Comparison of ENCODE assay signal across 25 cellular contexts in the genomic region with DNA sequence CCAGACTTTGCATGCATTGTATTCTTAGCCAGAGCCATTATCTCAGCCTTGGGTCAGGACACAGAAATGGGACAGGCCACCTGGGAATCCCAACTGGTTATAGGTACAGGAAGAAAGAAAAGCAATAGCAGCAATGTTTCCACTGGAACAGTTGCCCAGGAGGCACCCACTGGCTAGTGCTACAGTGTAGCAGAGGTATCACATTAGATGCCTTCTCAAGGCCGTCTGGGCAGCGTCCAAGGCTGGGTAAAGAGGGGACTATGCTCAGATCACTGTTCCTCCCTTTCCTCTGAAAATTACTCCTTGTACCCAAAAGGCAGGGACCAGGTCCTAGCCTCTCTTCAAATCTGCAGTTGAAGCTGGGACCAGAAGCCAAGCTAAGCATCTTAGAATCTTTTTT. TPM values are rescaled to one million over a fixed set of nuclear protein-coding genes. Genes with fewer than 3 reads are reported as not detected.
DNase-seq lines count a peak whose midpoint lies in the region; ATAC-seq, FAIRE-seq and TF ChIP-seq lines count a peak whose summit lies in the region.
"Had no signal": no experiment of that assay in that cellular context is flagged by ENCODE, and none has a peak within 500 bp of the region (broad histone marks: within the 10 kb centered on the region; RNA-seq: fewer than 3 reads in every experiment).

No MANE protein-coding gene starts in this region.

- DNase-seq in CD4-positive, CD25-positive, alpha-beta regulatory T cell: no peak
- DNase-seq in T-cell (no peak), posterior vena cava (ENCODE audit: low spot score) (peak; percentile 18), HUDEP-2 (lab: John Stamatoyannopoulos, UW; ENCODE audit: unreplicated experiment in 76 of 76) (no peak), urothelium cell line (ENCODE audit: low spot score) (no peak)
- DNase-seq: C1 segment of cervical spinal cord, DMS53, H9, IMR-90, KG1, MG63, NCI-H1105 treated with DMSO at 0.1 percent for 48 hours, NCI-H146, NCI-H1930, NCI-H446, NCI-H524 treated with DMSO at 0.1 percent for 48 hours, NCI-H774, PC-3, Right ventricle myocardium superior had no signal

- peaks cover 26% of the 10 kb centered on the region for H3K4me1 ChIP-seq in CD4-positive, CD25-positive, alpha-beta regulatory T cell (ENCODE audit: control insufficient read depth, insufficient read depth, low read length, poor library complexity, severe bottlenecking)

- peaks cover 18% of the 10 kb centered on the region for H3K36me3 ChIP-seq in CD4-positive, CD25-positive, alpha-beta regulatory T cell (ENCODE audit: control insufficient read depth, insufficient read depth, low read length)

- FAIRE-seq in urothelium cell line (lab: Jason Lieb, UNC): no peak
- FAIRE-seq: A204.1, D721Med, GM18507 had no signal

- ATAC-seq in CD4-positive, CD25-positive, alpha-beta regulatory T cell (ENCODE audit: low read depth in 2 of 2): no peak
- ATAC-seq in T-cell (replicated peaks in 1 of 4): no peak
- ATAC-seq in GM21447 (IDR thresholded peaks at IDR 0.05; ENCODE audit: unreplicated experiment): no peak
- ATAC-seq: GM23338, PC-3 had no signal

- H3K4me3 ChIP-seq in CD4-positive, CD25-positive, alpha-beta regulatory T cell (ENCODE audit: low read depth, low read length): no peak overlapping the region
- H3K4me3 ChIP-seq: GM23338, MG63 had no signal

- CTCF ChIA-PET in T-cell (lab: Charles Lee): interaction anchor here in 1 of 2 donors (0.6 to 1.3 kb wide), 2 partner anchors 21 to 373 kb away, joined by 3 to 4 read pairs; no protein-coding TSS in a partner anchor

- H3K27ac Mint-ChIP-seq in CD4-positive, CD25-positive, alpha-beta regulatory T cell: peak overlapping the region in 2 of 3 donors; percentile 31 to 77
- H3K27ac Mint-ChIP-seq in T-cell: peak overlapping the region; percentile 28 to 56
- H3K27ac Mint-ChIP-seq: GM23338 had no signal

- H3K27me3 ChIP-seq in CD4-positive, CD25-positive, alpha-beta regulatory T cell (ENCODE audit: control insufficient read depth, insufficient read depth, low read length): no peaks in the 10 kb centered on the region
- H3K27me3 ChIP-seq: MG63 had no signal

- H3K27me3 Mint-ChIP-seq in CD4-positive, CD25-positive, alpha-beta regulatory T cell: no peaks in the 10 kb centered on the region
- no peaks in the 10 kb centered on the region for H3K27me3 Mint-ChIP-seq in T-cell

- TF ChIP-seq CTCF in 22Rv1 (IDR thresholded peaks at IDR 0.05): no peak

- H3K4me3 Mint-ChIP-seq in CD4-positive, CD25-positive, alpha-beta regulatory T cell: peak overlapping the region in 1 of 4 donors; percentile 27
- H3K4me3 Mint-ChIP-seq in T-cell: no peak overlapping the region
- H3K4me3 Mint-ChIP-seq: GM23338 had no signal

- peaks cover 0 to 1% (median 0%) of the 10 kb centered on the region in 7 donors for H3K9me3 Mint-ChIP-seq in CD4-positive, CD25-positive, alpha-beta regulatory T cell
- no peaks in the 10 kb centered on the region for H3K9me3 Mint-ChIP-seq in T-cell

- POLR2A ChIA-PET in T-cell (lab: Charles Lee): interaction anchor here (0.6 kb wide), 2 partner anchors 20 to 43 kb away, joined by 3 to 17 read pairs; no protein-coding TSS in a partner anchor

- peaks cover 19% of the 10 kb centered on the region for H3K36me3 Mint-ChIP-seq in CD4-positive, CD25-positive, alpha-beta regulatory T cell
- peaks cover 8% of the 10 kb centered on the region for H3K36me3 Mint-ChIP-seq in T-cell

- peak overlapping the region; percentile 100 for H3K27ac ChIP-seq in 22Rv1
- H3K27ac ChIP-seq in CD4-positive, CD25-positive, alpha-beta regulatory T cell (ENCODE audit: insufficient read depth, low read length, poor library complexity, severe bottlenecking): no peak overlapping the region

- intact Hi-C loops in posterior vena cava (cut with DNase I): no loop called here

- H3K4me1 Mint-ChIP-seq in CD4-positive, CD25-positive, alpha-beta regulatory T cell: peaks cover 15 to 43% (median 27%) of the 10 kb centered on the region in 4 donors
- H3K4me1 Mint-ChIP-seq in T-cell: peaks cover 35 to 55% (median 45%) of the 10 kb centered on the region in 3 donors

- no peaks in the 10 kb centered on the region for H3K9me3 ChIP-seq in CD4-positive, CD25-positive, alpha-beta regulatory T cell (ENCODE audit: control insufficient read depth in 2 of 2, low read length in 2 of 2)
- H3K9me3 ChIP-seq: MG63 had no signal

RNA-seq across cellular contexts. Expression of a gene that starts 2.6 kb away (rescaled TPM):
- 2.5 TPM for total RNA-seq in CD4-positive, CD25-positive, alpha-beta regulatory T cell
- polyA plus RNA-seq in CD4-positive, CD25-positive, alpha-beta regulatory T cell: 1 to 10 TPM in 3 of 4 donors, under 1 TPM in 1; 0.90 to 5.4 (median 3.3) TPM
- total RNA-seq in T-cell (1 to 10 TPM; 3.3 to 9.0 (median 6.3) TPM), posterior vena cava (1 to 10 TPM; 3.2 to 5.3 TPM)

RNA-seq across cellular contexts. Expression of a gene that starts 7.0 kb away (rescaled TPM):
- 15.8 TPM for total RNA-seq in CD4-positive, CD25-positive, alpha-beta regulatory T cell
- polyA plus RNA-seq in CD4-positive, CD25-positive, alpha-beta regulatory T cell: 10 to 100 TPM; 30.4 to 42.1 (median 35.8) TPM
- total RNA-seq in T-cell: 10 to 100 TPM; 15.1 to 22.0 (median 16.4) TPM
- total RNA-seq in posterior vena cava: 10 to 100 TPM; 76.5 to 79.5 TPM

RNA-seq across cellular contexts. Expression of a gene that starts 7.1 kb away (rescaled TPM):
- 93.8 TPM for total RNA-seq in CD4-positive, CD25-positive, alpha-beta regulatory T cell
- polyA plus RNA-seq in CD4-positive, CD25-positive, alpha-beta regulatory T cell: 100 to 1,000 TPM; 334 to 378 (median 356) TPM
- 100 to 1,000 TPM in 3 of 5 donors, 10 to 100 TPM in 2; 90.4 to 137 (median 129) TPM for total RNA-seq in T-cell
- total RNA-seq in posterior vena cava: 10 to 100 TPM; 77.5 to 78.2 TPM

RNA-seq across cellular contexts. Expression of a gene that starts 11.9 kb away (rescaled TPM):
- total RNA-seq in CD4-positive, CD25-positive, alpha-beta regulatory T cell: 145 TPM
- polyA plus RNA-seq in CD4-positive, CD25-positive, alpha-beta regulatory T cell: 10 to 100 TPM; 13.6 to 32.6 (median 26.0) TPM
- 100 to 1,000 TPM; 108 to 153 (median 122) TPM for total RNA-seq in T-cell
- 10 to 100 TPM; 26.6 to 31.0 TPM for total RNA-seq in posterior vena cava

RNA-seq across cellular contexts. Expression of a gene that starts 15.8 kb away (rescaled TPM):
- total RNA-seq in CD4-positive, CD25-positive, alpha-beta regulatory T cell: 0.57 TPM
- not detected for polyA plus RNA-seq in CD4-positive, CD25-positive, alpha-beta regulatory T cell
- 1 to 10 TPM in 4 of 5 donors, under 1 TPM in 1; 0.91 to 3.6 (median 2.6) TPM for total RNA-seq in T-cell
- 100 to 1,000 TPM; 144 to 149 TPM for total RNA-seq in posterior vena cava
